18 cellular contexts compared by ENCODE assay signal in the genomic region with DNA sequence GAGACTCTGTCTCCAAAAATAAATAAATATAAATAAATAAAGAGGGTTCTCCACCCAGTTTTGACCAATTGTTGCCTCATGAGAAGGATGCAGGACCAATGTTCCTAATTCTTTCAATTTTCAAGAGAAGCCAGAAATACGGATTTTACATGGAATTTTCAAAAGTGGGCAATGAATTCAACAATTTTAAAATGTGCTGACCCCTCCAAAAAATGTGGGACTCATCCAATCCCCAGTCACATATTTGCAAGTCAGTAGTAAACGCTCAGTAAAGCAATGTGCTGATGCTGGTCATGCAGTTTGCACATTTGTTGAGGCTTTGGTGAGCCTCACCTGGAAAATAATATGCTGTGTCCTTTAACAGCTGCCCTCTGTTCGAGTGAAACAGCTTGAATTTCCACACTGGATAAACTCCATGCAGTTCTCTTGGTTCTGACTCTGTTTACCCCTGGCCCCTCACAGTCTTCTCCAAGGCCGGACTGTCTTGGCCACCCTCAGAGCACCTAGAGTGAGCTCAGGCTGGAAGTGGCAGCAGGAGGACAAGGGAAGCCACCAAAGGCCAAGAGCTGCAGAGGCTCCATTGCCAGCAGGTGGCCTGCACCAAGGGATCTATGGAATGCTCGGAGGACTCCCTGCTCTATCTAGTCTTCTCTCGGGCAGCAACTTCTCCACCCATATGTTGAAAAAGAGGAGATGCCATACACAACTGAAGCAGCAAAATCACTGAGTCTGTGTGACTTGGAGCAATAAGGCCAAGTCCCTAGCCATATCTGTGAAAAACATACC.
DNase-seq lines count a peak whose midpoint lies in the region; ATAC-seq, FAIRE-seq and TF ChIP-seq lines count a peak whose summit lies in the region.
"Had no signal": no experiment of that assay in that cellular context is flagged by ENCODE, and none has a peak within 500 bp of the region (broad histone marks: within the 10 kb centered on the region; RNA-seq: fewer than 3 reads in every experiment).

No MANE protein-coding gene starts in this region.

- POLR2A ChIA-PET in HepG2 (lab: Yijun Ruan, JAX) = no interaction called here
- POLR2A ChIA-PET in activated B cell treated with CpG ODN at 0.5 μM for 24 hours (lab: Charles Lee) = no interaction called here

- H3K9me3 ChIP-seq in HepG2 (ENCODE audit: low read length) (no peaks in the 10 kb centered on the region), right lobe of liver (no peaks in the 10 kb centered on the region), Karpas-422 (ENCODE audit: low read length) (no peaks in the 10 kb centered on the region)

- H3K4me1 ChIP-seq in HepG2 (ENCODE audit: insufficient read depth, low read length) (no peaks in the 10 kb centered on the region), right lobe of liver (no peaks in the 10 kb centered on the region), foreskin keratinocyte (peaks cover 5% of the 10 kb centered on the region), Karpas-422 (ENCODE audit: low read length) (peaks cover 3% of the 10 kb centered on the region)

- H3K4me3 ChIP-seq in HepG2 (replicated peaks in 1 of 3; ENCODE audit: insufficient read depth in 1 of 3, low read depth in 2 of 3, low read length in 3 of 3) = no peak overlapping the region
- H3K4me3 ChIP-seq in right lobe of liver = no peak overlapping the region
- H3K4me3 ChIP-seq in Karpas-422 (ENCODE audit: low read length) = no peak overlapping the region
- H3K4me3 ChIP-seq: BLaER1 treated with 17β-estradiol and CSF1 and Interleukin-3, amounts not matched to agents 10 nM and 100 nM had no signal

- H3K79me2 ChIP-seq in HepG2 (ENCODE audit: insufficient read depth, low read length) (no peaks in the 10 kb centered on the region), Karpas-422 (ENCODE audit: low read length) (no peaks in the 10 kb centered on the region)

- no peak overlapping the region for H3K9ac ChIP-seq in HepG2 (ENCODE audit: insufficient read depth, low read depth, low read length)
- no peak overlapping the region for H3K9ac ChIP-seq in Karpas-422 (ENCODE audit: low read length)
- H3K9ac ChIP-seq: BLaER1 treated with 17β-estradiol and CSF1 and Interleukin-3, amounts not matched to agents 10 nM and 100 nM had no signal

- 16% methylated on average over 5 of the region's 6 CpGs for WGBS in HepG2 (ENCODE audit: low lambda C conversion rate)
- 83% methylated on average over 3 of the region's 6 CpGs for WGBS in right lobe of liver (ENCODE audit: insufficient coverage, low coverage, low lambda C conversion rate, missing lambda C conversion rate)

- no peak for TF ChIP-seq POLR2A in HepG2 (IDR thresholded peaks at IDR 0.05; ENCODE audit: insufficient read depth in 1 of 2, low read depth in 2 of 2, low read length in 2 of 2)
- no peak for TF ChIP-seq POLR2A in right lobe of liver (IDR thresholded peaks at IDR 0.05)

- peak overlapping the region; percentile 5 for H3K27ac Mint-ChIP-seq in activated B cell treated with CpG ODN at 0.5 μM for 24 hours
- H3K27ac Mint-ChIP-seq: CD8-positive, alpha-beta T cell; HFFc6; IgD-negative memory B cell had no signal

- no peak for FAIRE-seq in HepG2 (lab: Jason Lieb, UNC)
- FAIRE-seq: RCC 7860 had no signal

- DNase-seq in HepG2 (ENCODE audit: low spot score) (no peak), right lobe of liver (no peak), activated B cell treated with CpG ODN at 0.5 μM for 24 hours (no peak), foreskin keratinocyte (no peak), NCI-H187 (lab: John Stamatoyannopoulos, UW) (no peak), Karpas-422 (no peak), GDM1 (lab: John Stamatoyannopoulos, UW) (no peak)
- DNase-seq: CD8-positive, alpha-beta T cell; DMS79; HFFc6; NCI-H1105; NCI-H1694; NCI-H2227 treated with DMSO at 0.1 percent for 48 hours; SW 1271 had no signal

- H3K9me2 ChIP-seq in Karpas-422 (replicated peaks; ENCODE audit: insufficient read depth, low read length) = no peaks in the 10 kb centered on the region

- H3K36me3 ChIP-seq in HepG2 (replicated peaks in 1 of 2; ENCODE audit: control insufficient read depth in 1 of 2, insufficient read depth in 2 of 2, low read length in 2 of 2) = no peaks in the 10 kb centered on the region
- H3K36me3 ChIP-seq in right lobe of liver = no peaks in the 10 kb centered on the region
- H3K36me3 ChIP-seq in Karpas-422 (ENCODE audit: insufficient read depth, low read length) = no peaks in the 10 kb centered on the region
- H3K36me3 ChIP-seq: BLaER1 treated with 17β-estradiol and CSF1 and Interleukin-3, amounts not matched to agents 10 nM and 100 nM had no signal

- intact Hi-C loops in HepG2 (cut with micrococcal nuclease; ENCODE audit: unreplicated experiment) (no loop called here), right lobe of liver (cut with DNase I) (no loop called here), activated B cell treated with CpG ODN at 0.5 μM for 24 hours (cut with micrococcal nuclease) (no loop called here)

- no peak for TF ChIP-seq RAD21 in HepG2 (CRISPR knock-in tag; IDR thresholded peaks at IDR 0.05)

- H3K27me3 Mint-ChIP-seq in activated B cell treated with CpG ODN at 0.5 μM for 24 hours = peaks cover 16% of the 10 kb centered on the region

- no peaks in the 10 kb centered on the region for H3K36me3 Mint-ChIP-seq in activated B cell treated with CpG ODN at 0.5 μM for 24 hours (ENCODE audit: low read depth)
- H3K36me3 Mint-ChIP-seq: IgD-negative memory B cell had no signal

- H3K4me3 Mint-ChIP-seq in activated B cell treated with CpG ODN at 0.5 μM for 24 hours = no peak overlapping the region
- H3K4me3 Mint-ChIP-seq: CD8-positive, alpha-beta T cell; HFFc6; IgD-negative memory B cell had no signal

- H3K27ac ChIP-seq in HepG2 (ENCODE audit: extremely low read length, insufficient read depth, low read length) = no peak overlapping the region
- H3K27ac ChIP-seq in right lobe of liver = no peak overlapping the region
- H3K27ac ChIP-seq in foreskin keratinocyte = no peak overlapping the region
- H3K27ac ChIP-seq in Karpas-422 (ENCODE audit: low read length) = no peak overlapping the region
- H3K27ac ChIP-seq: BLaER1 treated with 17β-estradiol and CSF1 and Interleukin-3, amounts not matched to agents 10 nM and 100 nM had no signal

- peak; percentile 36 for TF ChIP-seq CTCF in HepG2 (CRISPR knock-in tag; IDR thresholded peaks at IDR 0.05)
- no peak for TF ChIP-seq CTCF in right lobe of liver (IDR thresholded peaks at IDR 0.05)
- TF ChIP-seq CTCF in activated B cell treated with CpG ODN at 0.5 μM for 24 hours (IDR thresholded peaks at IDR 0.05) = no peak
- peak; percentile 25 for TF ChIP-seq CTCF in foreskin keratinocyte (conservative IDR thresholded peaks at IDR 0.05)

- BruUV-seq in HepG2 (replicated peaks; lab: Mats Ljungman, UMichigan) = no TSS peak

- peaks cover 9% of the 10 kb centered on the region for H3K4me1 Mint-ChIP-seq in activated B cell treated with CpG ODN at 0.5 μM for 24 hours

- H3K27me3 ChIP-seq in HepG2 (ENCODE audit: control insufficient read depth in 1 of 2, insufficient read depth in 2 of 2, low read length in 2 of 2) (peaks cover 0 to 1% of the 10 kb centered on the region in 2 experiments; a peak in 2 of 5 replicates), right lobe of liver (no peaks in the 10 kb centered on the region), foreskin keratinocyte (peaks cover 90% of the 10 kb centered on the region), Karpas-422 (ENCODE audit: low read length) (no peaks in the 10 kb centered on the region)

- no peak overlapping the region for H3K4me2 ChIP-seq in HepG2 (ENCODE audit: low read depth, low read length)
- H3K4me2 ChIP-seq in Karpas-422 (ENCODE audit: low read depth, low read length, poor library complexity, severe bottlenecking) = no peak overlapping the region
- H3K4me2 ChIP-seq: BLaER1 treated with 17β-estradiol and CSF1 and Interleukin-3, amounts not matched to agents 10 nM and 100 nM had no signal

- H4K20me1 ChIP-seq in HepG2 (ENCODE audit: insufficient read depth, low read length) (no peaks in the 10 kb centered on the region), Karpas-422 (ENCODE audit: insufficient read depth, low read depth, low read length) (no peaks in the 10 kb centered on the region)

- ATAC-seq in HepG2 = peak; percentile 69
- no peak for ATAC-seq in right lobe of liver
- no peak for ATAC-seq in activated B cell treated with CpG ODN at 0.5 μM for 24 hours (ENCODE audit: low read depth)
- no peak for ATAC-seq in foreskin keratinocyte
- ATAC-seq: CD8-positive, alpha-beta T cell; Right ventricle myocardium inferior had no signal

- peaks cover 6% of the 10 kb centered on the region for H3K9me3 Mint-ChIP-seq in activated B cell treated with CpG ODN at 0.5 μM for 24 hours

- no peak for TF ChIP-seq EP300 in HepG2 (IDR thresholded peaks at IDR 0.05; ENCODE audit: low read depth in 2 of 2, low read length in 2 of 2)
- no peak for TF ChIP-seq EP300 in HepG2 (CRISPR knock-in tag; IDR thresholded peaks at IDR 0.05; ENCODE audit: borderline replicate concordance)

- in situ Hi-C loops in HepG2 (cut with HindIII; ENCODE audit: extremely low pct_ligation_motif_present, low pct_unique_long_range_greater_than_20kb) = no loop called here

- CTCF ChIA-PET in HepG2 (lab: Yijun Ruan, JAX; ENCODE audit: low intra/inter-chr PET ratio, low total read pairs) (no interaction called here), activated B cell treated with CpG ODN at 0.5 μM for 24 hours (lab: Charles Lee) (no interaction called here)

- H2AFZ ChIP-seq in HepG2 (ENCODE audit: low read length) (no peak overlapping the region), Karpas-422 (ENCODE audit: low read length) (no peak overlapping the region)

TF ChIP-seq in HepG2, 621 proteins besides CTCF, POLR2A, EP300 and RAD21 (continues in another document):
- TF ChIP-seq FIP1L1 (IDR thresholded peaks at IDR 0.05; ENCODE audit: borderline replicate concordance, insufficient read depth, low read depth, low read length) = no peak
- TF ChIP-seq ELF1 (CRISPR knock-in tag; IDR thresholded peaks at IDR 0.05) = no peak
- TF ChIP-seq MAFK (conservative IDR thresholded peaks at IDR 0.05 in 1 of 2, IDR thresholded peaks at IDR 0.05 in 1 of 2; ENCODE audit: low read length in 2 of 2) = peak; percentile 49 to 74; a peak in 3 of 4 replicates
- peak; percentile 48 for TF ChIP-seq MAFF (IDR thresholded peaks at IDR 0.05; ENCODE audit: low read depth, low read length)
- TF ChIP-seq ZNF775 (CRISPR knock-in tag; IDR thresholded peaks at IDR 0.05; ENCODE audit: borderline replicate concordance) = no peak

Comparison
In these comparisons a context has a peak if more than half of its experiments do, and no peak if none do; other contexts are left out.
1. CTCF ChIP-seq: peak in HepG2 (single experiment) and foreskin keratinocyte (single experiment); none in right lobe of liver (0 of 4) and activated B cell treated with CpG ODN at 0.5 μM for 24 hours (single experiment).